Comparison of ENCODE assay signal across 8 cellular contexts in the genomic region with DNA sequence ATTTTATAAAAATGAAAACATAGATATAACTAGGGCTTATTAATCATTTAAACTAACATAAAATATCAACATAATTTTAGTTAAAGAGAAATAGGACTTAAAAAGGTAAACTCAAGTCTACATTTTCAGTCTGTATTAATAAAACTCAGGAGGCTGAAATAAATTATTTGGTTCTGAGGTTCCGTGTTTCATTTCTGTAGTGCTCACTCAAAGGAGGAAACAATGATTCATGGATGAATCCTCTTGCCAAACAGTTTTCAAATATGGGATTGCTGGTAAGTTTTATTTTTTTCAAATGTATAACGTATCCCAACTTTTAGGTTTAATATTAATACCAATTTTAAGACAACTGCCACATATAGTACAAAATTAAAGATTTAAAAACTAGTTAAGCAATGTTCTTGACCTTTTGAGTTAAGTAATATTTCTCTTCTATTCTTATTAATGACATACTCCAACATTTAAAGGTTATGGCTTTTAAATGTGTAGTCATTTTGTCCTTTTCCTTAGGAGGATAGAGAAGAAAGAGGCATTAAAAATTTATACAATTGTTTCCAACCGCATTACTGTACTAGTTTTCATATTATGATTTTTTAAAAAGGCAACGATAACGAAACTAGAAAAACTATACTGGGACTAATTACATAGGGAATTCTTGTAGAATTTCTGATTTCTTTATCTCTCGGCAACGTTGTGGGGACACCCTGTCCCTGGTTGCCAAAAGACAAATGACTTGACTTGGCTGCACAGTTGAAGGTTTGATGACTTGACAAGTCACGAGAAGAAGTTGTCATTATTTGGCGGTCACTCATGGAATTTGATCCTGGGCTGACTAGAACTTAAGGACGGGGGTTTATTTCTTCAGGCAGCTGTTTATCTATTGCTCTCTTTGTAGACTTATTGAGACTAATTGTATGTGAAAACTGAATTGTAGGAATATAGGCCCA.
DNase-seq lines count a peak whose midpoint lies in the region; ATAC-seq and TF ChIP-seq lines count a peak whose summit lies in the region.
"Had no signal": no experiment of that assay in that cellular context is flagged by ENCODE, and none has a peak within 500 bp of the region (broad histone marks: within the 10 kb centered on the region; RNA-seq: fewer than 3 reads in every experiment).

No MANE protein-coding gene starts in this region.

- peak overlapping the region; percentile 63 for H3K27ac ChIP-seq in KOPT-K1 (ENCODE audit: low read depth, low read length, poor library complexity, severe bottlenecking)
- H3K27ac ChIP-seq in right atrium auricular region = peak overlapping the region; percentile 84 to 87
- peak overlapping the region; percentile 30 to 91 (median 85) for H3K27ac ChIP-seq in stomach

- H3K27me3 ChIP-seq in adipocyte (replicated peaks; ENCODE audit: control insufficient read depth, insufficient read depth, low read length) (no peaks in the 10 kb centered on the region), right atrium auricular region (no peaks in the 10 kb centered on the region), stomach (no peaks in the 10 kb centered on the region)

- TF ChIP-seq CTCF in right atrium auricular region (IDR thresholded peaks at IDR 0.05) (no peak), stomach (IDR thresholded peaks at IDR 0.05) (no peak)

- ATAC-seq in HG02610 (IDR thresholded peaks at IDR 0.05; ENCODE audit: unreplicated experiment) = no peak

- H3K9ac ChIP-seq in adipocyte (ENCODE audit: low read length) = peak overlapping the region; percentile 83

- intact Hi-C loops in stomach (cut with DNase I; ENCODE audit: low total_unique reads) = no loop called here

- no peak for TF ChIP-seq POLR2A in stomach (IDR thresholded peaks at IDR 0.05)

- H3K9me3 ChIP-seq in KOPT-K1 (ENCODE audit: insufficient read depth, low read length, poor library complexity, severe bottlenecking) (no peaks in the 10 kb centered on the region), adipocyte (ENCODE audit: control insufficient read depth, low read length) (no peaks in the 10 kb centered on the region), right atrium auricular region (no peaks in the 10 kb centered on the region), stomach (no peaks in the 10 kb centered on the region)
- H3K9me3 ChIP-seq: HAP-1 had no signal

- H3K4me3 ChIP-seq in adipocyte (ENCODE audit: low read length) (peak overlapping the region; percentile 78), right atrium auricular region (peak overlapping the region; percentile 0 to 44), stomach (peak overlapping the region; percentile 21 to 37 (median 33))
- H3K4me3 ChIP-seq: HAP-1 had no signal

- WGBS in stomach, 5 donors = 59 to 78% (median 68%) methylated on average over 10 of the region's 10 CpGs

- DNase-seq in adipocyte (ENCODE audit: low read depth) (peak; percentile 64), right atrium auricular region (ENCODE audit: low spot score) (no peak), stomach (no peak), mucosa of gallbladder (ENCODE audit: low spot score) (no peak), NCI-H345 treated with DMSO at 0.1 percent for 48 hours (lab: John Stamatoyannopoulos, UW; ENCODE audit: unreplicated experiment) (no peak)

- TF ChIP-seq EP300 in stomach (IDR thresholded peaks at IDR 0.05) = no peak

- peaks cover 87% of the 10 kb centered on the region for H3K36me3 ChIP-seq in KOPT-K1 (ENCODE audit: insufficient read depth, low read length)
- peaks cover 50% of the 10 kb centered on the region for H3K36me3 ChIP-seq in adipocyte (ENCODE audit: control insufficient read depth, insufficient read depth, low read length, severe bottlenecking)
- H3K36me3 ChIP-seq in right atrium auricular region = peaks cover 41% of the 10 kb centered on the region
- H3K36me3 ChIP-seq in stomach = peaks cover 7 to 72% (median 69%) of the 10 kb centered on the region in 4 donors

- H3K4me1 ChIP-seq in adipocyte (ENCODE audit: control insufficient read depth, insufficient read depth, low read length) = peaks cover 38% of the 10 kb centered on the region
- H3K4me1 ChIP-seq in right atrium auricular region = peaks cover 0 to 20% of the 10 kb centered on the region in 2 donors
- H3K4me1 ChIP-seq in stomach = peaks cover 3 to 27% (median 16%) of the 10 kb centered on the region in 4 donors
- H3K4me1 ChIP-seq: HAP-1 had no signal

Comparison
In these comparisons a context has a peak if more than half of its experiments do, and no peak if none do; other contexts are left out.
1. H3K4me3 ChIP-seq: peak in every context shown above with its lines; median percentile 78 in adipocyte; 33 in stomach; 22 in right atrium auricular region.